Comparison of ENCODE assay signal across 7 cellular contexts in the genomic region with DNA sequence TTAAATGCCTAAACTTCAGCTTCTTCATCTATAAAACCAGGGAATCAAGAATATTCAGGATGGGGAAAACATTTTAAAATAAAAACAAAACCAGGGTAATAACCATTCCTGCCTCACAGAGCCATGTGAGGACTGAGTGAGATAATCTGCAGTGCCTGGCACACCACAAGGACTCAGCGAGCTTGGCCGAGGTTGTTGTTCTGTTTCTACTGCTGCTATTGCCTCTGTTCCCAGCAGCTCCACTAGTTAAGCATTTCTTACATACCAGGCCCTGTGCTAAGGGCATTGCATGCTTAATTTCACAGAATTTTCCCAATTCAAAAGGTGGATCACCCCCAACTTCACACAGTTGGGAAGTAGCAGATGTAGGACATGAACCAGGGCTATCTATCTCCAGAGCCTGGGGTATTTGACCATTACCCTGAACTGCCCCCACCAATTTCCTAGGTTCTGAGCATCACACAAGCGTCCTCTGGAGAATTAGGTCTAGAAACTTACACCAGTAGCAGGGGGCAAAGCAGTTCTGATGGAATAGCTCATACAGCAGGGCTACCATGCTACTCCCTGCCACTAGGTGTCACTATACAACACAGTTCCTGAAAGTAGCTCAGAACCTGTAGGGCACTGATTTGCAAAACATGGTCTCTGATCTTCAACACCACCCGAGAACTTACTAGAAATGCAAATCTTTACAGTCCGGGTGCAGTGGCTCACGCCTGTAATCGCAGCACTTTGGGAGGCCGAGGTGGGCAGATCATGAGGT.
DNase-seq lines count a peak whose midpoint lies in the region; ATAC-seq and TF ChIP-seq lines count a peak whose summit lies in the region.

No MANE protein-coding gene starts in this region.

- CTCF ChIA-PET in GM10248 (lab: Yijun Ruan, JAX) = interaction anchor here (0.7 to 1.5 kb wide), 3 partner anchors 15 to 209 kb away, joined by 3 to 6 read pairs (median 4); a partner anchor contains a TSS

- intact Hi-C loops in dorsolateral prefrontal cortex (cut with DNase I) = no loop called here

- H3K27me3 ChIP-seq in dorsolateral prefrontal cortex (no peaks in the 10 kb centered on the region), osteoblast (ENCODE audit: insufficient read depth, low read length) (no peaks in the 10 kb centered on the region)

- no peak overlapping the region for H2AFZ ChIP-seq in osteoblast (ENCODE audit: low read length)

- peaks cover 14% of the 10 kb centered on the region for H4K20me1 ChIP-seq in osteoblast (ENCODE audit: insufficient read depth, low read length)

- H3K27ac ChIP-seq in dorsolateral prefrontal cortex (no peak overlapping the region), osteoblast (ENCODE audit: low read depth, low read length) (peak overlapping the region; percentile 83)

- H3K4me1 ChIP-seq in osteoblast (ENCODE audit: insufficient read depth, low read length) = peaks cover 52% of the 10 kb centered on the region

- ATAC-seq in HG03521 (IDR thresholded peaks at IDR 0.05; ENCODE audit: unreplicated experiment) (no peak), HG03196 (IDR thresholded peaks at IDR 0.05; ENCODE audit: unreplicated experiment) (no peak)

- DNase-seq in GM10248 (ENCODE audit: extremely low spot score) (no peak), NCI-H69 (lab: John Stamatoyannopoulos, UW) (peak; percentile 49), dorsolateral prefrontal cortex (no peak), osteoblast (ENCODE audit: insufficient read length, low spot score, missing footprints) (peak; percentile 84), 8988T (no peak)

- peaks cover 78% of the 10 kb centered on the region for H3K79me2 ChIP-seq in osteoblast (ENCODE audit: insufficient read depth, low read length)

- no peaks in the 10 kb centered on the region for H3K9me3 ChIP-seq in osteoblast (ENCODE audit: low read depth, low read length)

- peak; percentile 17 for TF ChIP-seq CTCF in GM10248 (IDR thresholded peaks at IDR 0.05; ENCODE audit: control extremely low read depth, extremely low read depth, low read depth, missing control alignments)
- peak in 38 of 56 donors; percentile 10 to 48 (median 32) for TF ChIP-seq CTCF in dorsolateral prefrontal cortex (IDR thresholded peaks at IDR 0.05 in 54 of 56, conservative IDR thresholded peaks at IDR 0.05 in 2 of 56; ENCODE audit: low read depth in 1 of 56, partially characterized antibody in 56 of 56)
- peak; percentile 73 for TF ChIP-seq CTCF in osteoblast (IDR thresholded peaks at IDR 0.05; ENCODE audit: extremely low read depth, low read depth, low read length)

- POLR2A ChIA-PET in GM10248 (lab: Yijun Ruan, JAX) = no interaction called here

- H3K4me3 ChIP-seq in dorsolateral prefrontal cortex (no peak overlapping the region), osteoblast (ENCODE audit: insufficient read depth, low read length) (no peak overlapping the region)

- H3K4me2 ChIP-seq in osteoblast (ENCODE audit: insufficient read depth, low read length) = no peak overlapping the region

- peaks cover 83% of the 10 kb centered on the region for H3K36me3 ChIP-seq in osteoblast (ENCODE audit: insufficient read depth, low read length)

Comparison
In these comparisons a context has a peak if more than half of its experiments do, and no peak if none do; other contexts are left out.
1. DNase-seq: peak in NCI-H69 (single experiment) and osteoblast (single experiment); none in GM10248 (single experiment), dorsolateral prefrontal cortex (0 of 10) and 8988T (single experiment).
2. CTCF ChIP-seq: peak in every context shown above with its lines; median percentile 73 in osteoblast; 32 in dorsolateral prefrontal cortex; 17 in GM10248.